9 cellular contexts compared by ENCODE assay signal in the genomic region with DNA sequence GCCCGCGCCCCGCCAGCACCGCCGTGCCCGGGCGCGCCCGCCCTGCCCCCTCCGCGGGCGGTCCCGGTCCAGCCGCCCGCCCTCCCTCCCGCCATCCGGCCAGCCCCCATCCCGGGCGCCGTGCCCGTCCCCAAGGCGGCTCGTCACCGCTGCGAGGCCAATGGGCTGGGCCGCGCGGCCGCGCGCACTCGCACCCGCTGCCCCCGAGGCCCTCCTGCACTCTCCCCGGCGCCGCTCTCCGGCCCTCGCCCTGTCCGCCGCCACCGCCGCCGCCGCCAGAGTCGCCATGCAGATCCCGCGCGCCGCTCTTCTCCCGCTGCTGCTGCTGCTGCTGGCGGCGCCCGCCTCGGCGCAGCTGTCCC. TPM values are rescaled to one million over a fixed set of nuclear protein-coding genes. Genes with fewer than 3 reads are reported as not detected.
DNase-seq lines count a peak whose midpoint lies in the region; ATAC-seq, FAIRE-seq and TF ChIP-seq lines count a peak whose summit lies in the region.
"Had no signal": no experiment of that assay in that cellular context is flagged by ENCODE, and none has a peak within 500 bp of the region (broad histone marks: within the 10 kb centered on the region; RNA-seq: fewer than 3 reads in every experiment).

A gene (plus strand): TSS at position 187 of the 362 bp plus-strand sequence. CDS start 100 bp downstream, at position 287.

- H3K9ac ChIP-seq in HCT116 (ENCODE audit: low read length): no peak within 1 kb of the TSS

- POLR2A ChIA-PET in A549 (lab: Yijun Ruan, JAX): no interaction called here
- POLR2A ChIA-PET in HCT116 (lab: Charles Lee): no interaction called here

- BruUV-seq in HCT116 (replicated peaks; lab: Mats Ljungman, UMichigan): no TSS peak

- H3K4me3 Mint-ChIP-seq in osteocyte (ENCODE audit: unreplicated experiment): peak within 1 kb of the TSS; percentile 90

- WGBS in A549 (ENCODE audit: missing lambda C conversion rate): 0% methylated on average over 4 of the region's 56 CpGs

- H3K36me3 Mint-ChIP-seq in osteocyte (ENCODE audit: unreplicated experiment): peaks cover 19% of the 10 kb centered on the region

- TF ChIP-seq RAD21 in A549 (conservative IDR thresholded peaks at IDR 0.05 in 1 of 2, IDR thresholded peaks at IDR 0.05 in 1 of 2) (no peak), HCT116 (IDR thresholded peaks at IDR 0.05; ENCODE audit: low read depth) (no peak)

- H3K9me3 ChIP-seq in A549 (no peaks in the 10 kb centered on the region), HCT116 (ENCODE audit: control insufficient read depth in 1 of 2, insufficient read depth in 1 of 2, low read depth in 1 of 2, low read length in 2 of 2) (no peaks in the 10 kb centered on the region)

- peaks cover 61% of the 10 kb centered on the region for H3K4me1 Mint-ChIP-seq in osteocyte (ENCODE audit: unreplicated experiment)

- no peak for TF ChIP-seq CTCF in A549 (IDR thresholded peaks at IDR 0.05)
- TF ChIP-seq CTCF in HCT116 (IDR thresholded peaks at IDR 0.05 in 2 of 3, conservative IDR thresholded peaks at IDR 0.05 in 1 of 3; ENCODE audit: borderline replicate concordance in 1 of 3, insufficient read depth in 1 of 3, low read depth in 2 of 3, low read length in 2 of 3): no peak
- no peak for TF ChIP-seq CTCF in osteocyte (IDR thresholded peaks at IDR 0.05)

- H3K27me3 ChIP-seq in HCT116 (ENCODE audit: insufficient read depth, low read length): peaks cover 24% of the 10 kb centered on the region; the same call in 1 of the 2 replicates

- no peaks in the 10 kb centered on the region for H3K27me3 Mint-ChIP-seq in osteocyte (ENCODE audit: unreplicated experiment)

- no peaks in the 10 kb centered on the region for H3K36me3 ChIP-seq in HCT116 (ENCODE audit: control insufficient read depth in 1 of 2, insufficient read depth in 2 of 2, low read length in 2 of 2)

- CTCF ChIA-PET in A549 (lab: Yijun Ruan, JAX): interaction anchor here (1.1 to 1.3 kb wide), 2 partner anchors 10 to 19 kb away, joined by 3 read pairs; no protein-coding TSS in a partner anchor
- CTCF ChIA-PET in HCT116 (lab: Charles Lee): no interaction called here

- no peaks in the 10 kb centered on the region for H3K79me2 ChIP-seq in HCT116 (ENCODE audit: insufficient read depth, low read length)

- peak; percentile 49 to 63 for DNase-seq in A549 (ENCODE audit: low read depth in 1 of 2, low spot score in 1 of 2)
- no peak for DNase-seq in HCT116 (ENCODE audit: low read depth, low spot score)
- peak; percentile 83 for DNase-seq in left cardiac atrium
- peak; percentile 93 for DNase-seq in osteocyte (ENCODE audit: extremely low spot score, unreplicated experiment)

- no peak for TF ChIP-seq EP300 in A549 (IDR thresholded peaks at IDR 0.05)

- H3K27ac ChIP-seq in A549 (peak within 1 kb of the TSS; percentile 88 to 96), HCT116 (ENCODE audit: low read depth, low read length) (no peak within 1 kb of the TSS; the same call in 1 of the 2 replicates), angular gyrus (ENCODE audit: low read depth, low read length) (peak within 1 kb of the TSS; percentile 56)

- peak within 1 kb of the TSS; percentile 88 for H3K27ac Mint-ChIP-seq in osteocyte (ENCODE audit: unreplicated experiment)

- H3K4me3 ChIP-seq in A549 (peak within 1 kb of the TSS; percentile 82), HCT116 (replicated peaks in 1 of 2; ENCODE audit: low read depth in 1 of 2, low read length in 2 of 2) (no peak within 1 kb of the TSS)

- no peaks in the 10 kb centered on the region for H3K9me3 Mint-ChIP-seq in osteocyte (ENCODE audit: unreplicated experiment)

- peak within 1 kb of the TSS; percentile 100 for H3K4me2 ChIP-seq in A549
- H3K4me2 ChIP-seq in HCT116 (ENCODE audit: low read length): no peak within 1 kb of the TSS

- no peak within 1 kb of the TSS for H2AFZ ChIP-seq in HCT116 (ENCODE audit: low read depth, low read length, poor library complexity, severe bottlenecking)

- FAIRE-seq in A549 (lab: Jason Lieb, UNC): no peak
- FAIRE-seq: GM18507 had no signal

- H3K9me2 ChIP-seq in HCT116 (ENCODE audit: insufficient read depth): no peaks in the 10 kb centered on the region

- no peaks in the 10 kb centered on the region for H4K20me1 ChIP-seq in HCT116 (ENCODE audit: insufficient read depth)

- intact Hi-C loops in HCT116 (cut with micrococcal nuclease): no loop called here
- intact Hi-C loops in left cardiac atrium (cut with DNase I): loop anchor here in 1 of 2 donors (10.0 kb wide), 1 partner anchor 103 kb away; a partner anchor contains a TSS

- RAD21 ChIA-PET in HCT116 (lab: Charles Lee; ENCODE audit: low non-redundant PET in 1 of 2, low total read pairs in 2 of 2, uncharacterized antibody in 2 of 2, unreplicated experiment in 2 of 2): no interaction called here

- TF ChIP-seq POLR2A in A549 (IDR thresholded peaks at IDR 0.05; ENCODE audit: low read length): peak; percentile 48
- TF ChIP-seq POLR2A in HCT116 (IDR thresholded peaks at IDR 0.05; ENCODE audit: borderline replicate concordance, extremely low read depth, insufficient read depth, insufficient read length): no peak

- H3K4me1 ChIP-seq in A549: peaks cover 8% of the 10 kb centered on the region; the same call in 2 of the 3 replicates
- H3K4me1 ChIP-seq in HCT116 (ENCODE audit: control insufficient read depth in 1 of 2, insufficient read depth in 2 of 2, low read length in 2 of 2): no peaks in the 10 kb centered on the region

- ATAC-seq in A549 (peak; percentile 75 to 77), HCT116 (peak; percentile 33), left cardiac atrium (peak; percentile 72 to 86), HG03095 (IDR thresholded peaks at IDR 0.05; ENCODE audit: unreplicated experiment) (no peak), HG03196 (IDR thresholded peaks at IDR 0.05; ENCODE audit: unreplicated experiment) (no peak), GM21825 (IDR thresholded peaks at IDR 0.05; ENCODE audit: unreplicated experiment) (no peak)

TF ChIP-seq in A549, 52 proteins besides CTCF, POLR2A, EP300 and RAD21:
- TF ChIP-seq MAZ (IDR thresholded peaks at IDR 0.05; ENCODE audit: borderline replicate concordance, low read depth, low read length): no peak
- TF ChIP-seq, protein P1, sequence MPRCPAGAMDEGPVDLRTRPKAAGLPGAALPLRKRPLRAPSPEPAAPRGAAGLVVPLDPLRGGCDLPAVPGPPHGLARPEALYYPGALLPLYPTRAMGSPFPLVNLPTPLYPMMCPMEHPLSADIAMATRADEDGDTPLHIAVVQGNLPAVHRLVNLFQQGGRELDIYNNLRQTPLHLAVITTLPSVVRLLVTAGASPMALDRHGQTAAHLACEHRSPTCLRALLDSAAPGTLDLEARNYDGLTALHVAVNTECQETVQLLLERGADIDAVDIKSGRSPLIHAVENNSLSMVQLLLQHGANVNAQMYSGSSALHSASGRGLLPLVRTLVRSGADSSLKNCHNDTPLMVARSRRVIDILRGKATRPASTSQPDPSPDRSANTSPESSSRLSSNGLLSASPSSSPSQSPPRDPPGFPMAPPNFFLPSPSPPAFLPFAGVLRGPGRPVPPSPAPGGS (IDR thresholded peaks at IDR 0.05): 0 out of 3 replicates have a peak, but pooled peaks have one; percentile 40
TF ChIP-seq in A549: peak in this region for 1.

TF ChIP-seq in HCT116, 20 proteins besides CTCF, POLR2A, EP300 and RAD21:
- TF ChIP-seq POLR2AphosphoS5 (IDR thresholded peaks at IDR 0.05; ENCODE audit: low read depth, low read length) (no peak), CEBPB (IDR thresholded peaks at IDR 0.05; ENCODE audit: low read depth) (no peak), ELF1 (IDR thresholded peaks at IDR 0.05; ENCODE audit: borderline replicate concordance, low read depth) (no peak), YY1 (IDR thresholded peaks at IDR 0.05; ENCODE audit: extremely low read depth, insufficient replicate concordance, low read depth, low read length) (no peak), SP1 (IDR thresholded peaks at IDR 0.05; ENCODE audit: low read depth) (no peak)
- TF ChIP-seq, protein P2, sequence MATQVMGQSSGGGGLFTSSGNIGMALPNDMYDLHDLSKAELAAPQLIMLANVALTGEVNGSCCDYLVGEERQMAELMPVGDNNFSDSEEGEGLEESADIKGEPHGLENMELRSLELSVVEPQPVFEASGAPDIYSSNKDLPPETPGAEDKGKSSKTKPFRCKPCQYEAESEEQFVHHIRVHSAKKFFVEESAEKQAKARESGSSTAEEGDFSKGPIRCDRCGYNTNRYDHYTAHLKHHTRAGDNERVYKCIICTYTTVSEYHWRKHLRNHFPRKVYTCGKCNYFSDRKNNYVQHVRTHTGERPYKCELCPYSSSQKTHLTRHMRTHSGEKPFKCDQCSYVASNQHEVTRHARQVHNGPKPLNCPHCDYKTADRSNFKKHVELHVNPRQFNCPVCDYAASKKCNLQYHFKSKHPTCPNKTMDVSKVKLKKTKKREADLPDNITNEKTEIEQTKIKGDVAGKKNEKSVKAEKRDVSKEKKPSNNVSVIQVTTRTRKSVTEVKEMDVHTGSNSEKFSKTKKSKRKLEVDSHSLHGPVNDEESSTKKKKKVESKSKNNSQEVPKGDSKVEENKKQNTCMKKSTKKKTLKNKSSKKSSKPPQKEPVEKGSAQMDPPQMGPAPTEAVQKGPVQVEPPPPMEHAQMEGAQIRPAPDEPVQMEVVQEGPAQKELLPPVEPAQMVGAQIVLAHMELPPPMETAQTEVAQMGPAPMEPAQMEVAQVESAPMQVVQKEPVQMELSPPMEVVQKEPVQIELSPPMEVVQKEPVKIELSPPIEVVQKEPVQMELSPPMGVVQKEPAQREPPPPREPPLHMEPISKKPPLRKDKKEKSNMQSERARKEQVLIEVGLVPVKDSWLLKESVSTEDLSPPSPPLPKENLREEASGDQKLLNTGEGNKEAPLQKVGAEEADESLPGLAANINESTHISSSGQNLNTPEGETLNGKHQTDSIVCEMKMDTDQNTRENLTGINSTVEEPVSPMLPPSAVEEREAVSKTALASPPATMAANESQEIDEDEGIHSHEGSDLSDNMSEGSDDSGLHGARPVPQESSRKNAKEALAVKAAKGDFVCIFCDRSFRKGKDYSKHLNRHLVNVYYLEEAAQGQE (IDR thresholded peaks at IDR 0.05; ENCODE audit: low read depth): no peak

RNA-seq across cellular contexts. Expression of the gene that starts here (rescaled TPM):
- polyA plus RNA-seq in A549 (2011; rRNA removed): 65.6 and 92.3 TPM in 2 replicates
- 20.2 and 25.5 TPM in 2 replicates for polyA plus RNA-seq in A549 (2012; cell fraction: cytosol; rRNA removed)
- 17.3 and 28.3 TPM in 2 replicates for polyA plus RNA-seq in A549 (2012; cell fraction: nucleus; rRNA removed)
- polyA plus RNA-seq in A549 (2017; fragmentation: RNase III; extraction: RNeasy Plus Mini Kit Qiagen cat#74134 plus additional on column Dnase treatment): 31.9 to 51.5 TPM (median 50.7 TPM) in 3 replicates
- 19.0 and 20.6 TPM in 2 replicates for polyA minus RNA-seq in A549 (2011; rRNA and poly(A)+ RNA removed)
- total RNA-seq in HCT116 (2021; ENCODE audit: unreplicated experiment): 0.39 TPM
- polyA plus RNA-seq in HCT116 (2012): 0.06 and 0.14 TPM in 2 replicates
- total RNA-seq in left cardiac atrium: 10 to 100 TPM; 69.4 to 73.5 TPM
- total RNA-seq in osteocyte: 1,546 and 1,638 TPM in 2 replicates

Comparison
In these comparisons a context has a peak if more than half of its experiments do, and no peak if none do; other contexts are left out.
1. RNA of the gene that starts here (total RNA-seq): 1,546 to 1,638 TPM in osteocyte and 69.4 to 73.5 TPM in left cardiac atrium; 0.39 TPM in HCT116 (single experiment); every median in the first group is over 10 times any median in the second.
2. RNA of the gene that starts here (total RNA-seq): 1,546 to 1,638 TPM in osteocyte; 69.4 to 73.5 TPM in left cardiac atrium; every median in the first group is over 10 times any median in the second.
3. Peak in ATAC-seq in HCT116; RNA of the gene not detected or under 1 TPM.
4. ATAC-seq: peak in A549 (2 of 2) and left cardiac atrium (2 of 2); none in HG03095 (single experiment), HG03196 (single experiment) and GM21825 (single experiment).